9 cellular contexts compared by ENCODE assay signal in the genomic region with DNA sequence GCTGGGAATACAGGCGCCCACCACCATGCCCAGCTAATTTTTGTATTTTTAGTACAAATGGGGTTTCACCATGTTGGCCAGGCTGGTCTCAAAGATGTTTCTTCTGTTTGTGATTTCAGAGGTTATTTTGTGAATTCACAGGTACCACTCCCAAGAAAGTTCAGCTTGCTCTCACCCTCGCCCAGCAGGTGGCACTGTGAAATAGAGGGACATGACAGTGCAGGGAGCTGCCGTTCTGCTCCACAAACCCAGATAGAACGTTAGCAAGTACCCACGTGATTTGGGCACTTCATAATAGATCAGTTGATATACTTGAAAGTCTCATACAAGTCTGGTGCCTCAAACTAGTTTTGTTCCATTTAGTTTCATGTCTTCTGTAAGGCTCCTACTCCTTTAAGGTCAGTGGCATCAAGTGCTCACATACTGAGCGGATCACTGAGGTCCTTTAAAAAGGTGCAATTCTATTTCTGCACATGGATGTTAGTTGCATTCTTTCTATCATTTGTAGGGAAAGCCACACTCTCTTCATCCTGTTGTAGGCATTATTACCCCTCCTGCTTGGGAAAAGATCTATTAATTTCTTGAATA. TPM values are rescaled to one million over a fixed set of nuclear protein-coding genes. Genes with fewer than 3 reads are reported as not detected.
A peak's percentile ranks its signal among the peaks of the same experiment; 100 is the strongest.
DNase-seq lines count a peak whose midpoint lies in the region; ATAC-seq and TF ChIP-seq lines count a peak whose summit lies in the region.
"Had no signal": no experiment of that assay in that cellular context is flagged by ENCODE, and none has a peak within 500 bp of the region (broad histone marks: within the 10 kb centered on the region; RNA-seq: fewer than 3 reads in every experiment).

No MANE protein-coding gene starts in this region.

- H3K9me3 ChIP-seq in ovary (no peaks in the 10 kb centered on the region), thyroid gland (no peaks in the 10 kb centered on the region)

- no peak overlapping the region for H3K27ac Mint-ChIP-seq in activated T-helper 17 cell treated with anti-CD3 and anti-CD28 coated beads, Interleukin-2, amount 50 U/mL, for 72 hours
- H3K27ac Mint-ChIP-seq: activated naive CD8-positive, alpha-beta T cell had no signal

- peak overlapping the region in 1 of 2 donors; percentile 29 for H3K27ac ChIP-seq in ovary
- H3K27ac ChIP-seq in thyroid gland, result peak overlapping the region; percentile 54 to 69 (median 67)

- TF ChIP-seq POLR2A in ovary (IDR thresholded peaks at IDR 0.05), result no peak
- peak in 1 of 2 donors; percentile 38 for TF ChIP-seq POLR2A in thyroid gland (IDR thresholded peaks at IDR 0.05)

- peak; percentile 67 for ATAC-seq in GM21619 (IDR thresholded peaks at IDR 0.05; ENCODE audit: unreplicated experiment)
- peak; percentile 80 for ATAC-seq in activated T-helper 17 cell treated with anti-CD3 and anti-CD28 coated beads, Interleukin-2, amount 50 U/mL, for 72 hours (replicated peaks)

- no peaks in the 10 kb centered on the region for H3K36me3 Mint-ChIP-seq in activated T-helper 17 cell treated with anti-CD3 and anti-CD28 coated beads, Interleukin-2, amount 50 U/mL, for 72 hours (ENCODE audit: low read depth)

- no peak for TF ChIP-seq EP300 in ovary (IDR thresholded peaks at IDR 0.05)

- H3K4me3 Mint-ChIP-seq in activated T-helper 17 cell treated with anti-CD3 and anti-CD28 coated beads, Interleukin-2, amount 50 U/mL, for 72 hours, result no peak overlapping the region
- H3K4me3 Mint-ChIP-seq: activated naive CD8-positive, alpha-beta T cell had no signal

- peak; percentile 87 for TF ChIP-seq CTCF in LNCaP clone FGC (IDR thresholded peaks at IDR 0.05; ENCODE audit: control insufficient read depth, extremely low read depth, insufficient read depth)
- peak in 2 of 3 donors; percentile 47 to 53 for TF ChIP-seq CTCF in ovary (IDR thresholded peaks at IDR 0.05)
- TF ChIP-seq CTCF in thyroid gland (IDR thresholded peaks at IDR 0.05), result peak; percentile 33 to 92 (median 86)

- no peaks in the 10 kb centered on the region for H3K27me3 ChIP-seq in ovary
- H3K27me3 ChIP-seq in thyroid gland, result no peaks in the 10 kb centered on the region

- WGBS in ovary, 3 donors, result 39 to 41% (median 40%) methylated on average over 6 of the region's 6 CpGs
- 11 to 15% methylated on average over 6 of the region's 6 CpGs for WGBS in thyroid gland, 2 donors

- no peaks in the 10 kb centered on the region for H3K9me3 Mint-ChIP-seq in activated T-helper 17 cell treated with anti-CD3 and anti-CD28 coated beads, Interleukin-2, amount 50 U/mL, for 72 hours

- H3K36me3 ChIP-seq in ovary (no peaks in the 10 kb centered on the region), thyroid gland (no peaks in the 10 kb centered on the region)

- H3K27me3 Mint-ChIP-seq in activated T-helper 17 cell treated with anti-CD3 and anti-CD28 coated beads, Interleukin-2, amount 50 U/mL, for 72 hours, result no peaks in the 10 kb centered on the region
- H3K27me3 Mint-ChIP-seq: activated naive CD8-positive, alpha-beta T cell had no signal

- DNase-seq in DMS153 treated with DMSO at 0.1 percent for 48 hours (lab: John Stamatoyannopoulos, UW; ENCODE audit: unreplicated experiment) (peak; percentile 22), LNCaP clone FGC (ENCODE audit: low read depth) (peak; percentile 40), SHP77 (lab: John Stamatoyannopoulos, UW) (peak; percentile 68), foreskin melanocyte (peak; percentile 75), ovary (peak; percentile 67 to 82 (median 77)), thyroid gland (peak; percentile 92 to 95)

- H3K4me1 ChIP-seq in ovary (ENCODE audit: insufficient read depth) (peaks cover 4% of the 10 kb centered on the region), thyroid gland (peaks cover 0 to 12% of the 10 kb centered on the region in 2 donors)

- intact Hi-C loops in ovary (cut with DNase I) (loop anchor here in 2 of 4 donors (5.0 to 10.0 kb wide), 2 partner anchors 183 to 186 kb away; no protein-coding TSS in a partner anchor), thyroid gland (cut with DNase I) (loop anchor here (5.0 kb wide), 1 partner anchor 183 kb away; no protein-coding TSS in a partner anchor)

- H3K4me3 ChIP-seq in LNCaP clone FGC (ENCODE audit: low read depth, low read length) (no peak overlapping the region), ovary (no peak overlapping the region), thyroid gland (replicated peaks in 1 of 3) (no peak overlapping the region)

- H3K4me1 Mint-ChIP-seq in activated T-helper 17 cell treated with anti-CD3 and anti-CD28 coated beads, Interleukin-2, amount 50 U/mL, for 72 hours, result peaks cover 28% of the 10 kb centered on the region

RNA-seq across cellular contexts. Expression of a gene that starts 45.4 kb away (rescaled TPM):
- under 1 TPM; 0.35 to 0.50 TPM for total RNA-seq in activated T-helper 17 cell treated with anti-CD3 and anti-CD28 coated beads, Interleukin-2, amount 50 U/mL, for 72 hours
- total RNA-seq in ovary (100 to 1,000 TPM in 4 of 7 donors, 10 to 100 TPM in 3; 23.7 to 174 (median 110) TPM), thyroid gland (10 to 100 TPM in 3 of 4 donors, 1 to 10 TPM in 1; 4.4 to 17.7 (median 13.2) TPM)
- polyA plus RNA-seq in ovary, result 100 to 1,000 TPM in 1 of 2 donors, 10 to 100 TPM in 1; 78.7 to 139 TPM

Comparison
In these comparisons a context has a peak if more than half of its experiments do, and no peak if none do; other contexts are left out.
1. DNase-seq: peak in every context shown above with its lines; median percentile 94 in thyroid gland; 77 in ovary; 75 in foreskin melanocyte; 68 in SHP77; 40 in LNCaP clone FGC; 22 in DMS153 treated with DMSO at 0.1 percent for 48 hours.